In genomic region chr17:81419333-81419885, GRCh38 we compare ENCODE assay signal across 9 cellular contexts. TPM values are rescaled to one million over a fixed set of nuclear protein-coding genes. Genes with fewer than 3 reads are reported as not detected.
A peak's percentile ranks its signal among the peaks of the same experiment; 100 is the strongest.
DNase-seq lines count a peak whose midpoint lies in the region; ATAC-seq and TF ChIP-seq lines count a peak whose summit lies in the region.
"Had no signal": no experiment of that assay in that cellular context is flagged by ENCODE, and none has a peak within 500 bp of the region (broad histone marks: within the 10 kb centered on the region; RNA-seq: fewer than 3 reads in every experiment).

No MANE protein-coding gene starts in this region.

- intact Hi-C loops in heart left ventricle (cut with DNase I) (loop anchor here in 2 of 10 donors (1.0 to 2.0 kb wide), 2 partner anchors 15 to 17 kb away; no protein-coding TSS in a partner anchor), sciatic nerve (cut with DNase I) (no loop called here)

- H3K27ac ChIP-seq in heart left ventricle, result peak overlapping the region; percentile 70 to 97 (median 92)

- peaks cover 31 to 78% (median 69%) of the 10 kb centered on the region in 12 donors for H3K4me1 ChIP-seq in heart left ventricle

- peak in 1 of 2 donors; percentile 50 for TF ChIP-seq POLR2A in heart left ventricle (IDR thresholded peaks at IDR 0.05)

- DNase-seq in A172 (ENCODE audit: low spot score) (peak; percentile 95), HuH-7.5 (ENCODE audit: low spot score) (peak; percentile 86), heart left ventricle (peak; percentile 94 to 97 (median 95)), sciatic nerve (ENCODE audit: low spot score) (peak; percentile 92)
- DNase-seq: DND-41 had no signal

- H3K4me3 ChIP-seq in WI38 (ENCODE audit: low read depth, low read length) (peak overlapping the region; percentile 46), heart left ventricle (peak overlapping the region in 10 of 12 donors; percentile 13 to 45 (median 38))

- H3K27me3 Mint-ChIP-seq in activated T-helper 17 cell treated with anti-CD3 and anti-CD28 coated beads, Interleukin-2, amount 50 U/mL, for 72 hours, result no peaks in the 10 kb centered on the region

- no peaks in the 10 kb centered on the region for H3K9me3 Mint-ChIP-seq in activated T-helper 17 cell treated with anti-CD3 and anti-CD28 coated beads, Interleukin-2, amount 50 U/mL, for 72 hours

- ATAC-seq in heart left ventricle (peak; percentile 71 to 87 (median 79)), sciatic nerve (peak; percentile 78), HG03521 (IDR thresholded peaks at IDR 0.05; ENCODE audit: unreplicated experiment) (no peak), HG03280 (IDR thresholded peaks at IDR 0.05; ENCODE audit: unreplicated experiment) (no peak)
- no peak for ATAC-seq in activated T-helper 17 cell treated with anti-CD3 and anti-CD28 coated beads, Interleukin-2, amount 50 U/mL, for 72 hours (replicated peaks)

- no peaks in the 10 kb centered on the region for H3K36me3 ChIP-seq in heart left ventricle

- no peaks in the 10 kb centered on the region for H3K9me3 ChIP-seq in heart left ventricle

- H3K4me1 Mint-ChIP-seq in activated T-helper 17 cell treated with anti-CD3 and anti-CD28 coated beads, Interleukin-2, amount 50 U/mL, for 72 hours, result no peaks in the 10 kb centered on the region

- 5 to 20% (median 7%) methylated on average over 29 to 32 of the region's 32 CpGs for WGBS in heart left ventricle, 4 donors

- H3K36me3 Mint-ChIP-seq in activated T-helper 17 cell treated with anti-CD3 and anti-CD28 coated beads, Interleukin-2, amount 50 U/mL, for 72 hours (ENCODE audit: low read depth), result no peaks in the 10 kb centered on the region

- no peaks in the 10 kb centered on the region for H3K27me3 ChIP-seq in heart left ventricle

- H3K27ac Mint-ChIP-seq in activated T-helper 17 cell treated with anti-CD3 and anti-CD28 coated beads, Interleukin-2, amount 50 U/mL, for 72 hours, result no peak overlapping the region

- TF ChIP-seq CTCF in WI38 (IDR thresholded peaks at IDR 0.05; ENCODE audit: low read depth, low read length) (no peak), heart left ventricle (IDR thresholded peaks at IDR 0.05) (no peak)

- H3K4me3 Mint-ChIP-seq in activated T-helper 17 cell treated with anti-CD3 and anti-CD28 coated beads, Interleukin-2, amount 50 U/mL, for 72 hours, result no peak overlapping the region

RNA-seq across cellular contexts. Expression of gene BAHCC1, which starts 24.2 kb away (rescaled TPM):
- total RNA-seq in A172 (2014; rRNA removed; shearing (Covaris generic)), result 0.95 and 2.0 TPM in 2 replicates
- total RNA-seq in heart left ventricle, result 10 to 100 TPM in 3 of 9 donors, 1 to 10 TPM in 6; 6.0 to 19.6 (median 9.3) TPM
- 1 to 10 TPM; 7.6 to 8.5 TPM for polyA plus RNA-seq in heart left ventricle
- total RNA-seq in sciatic nerve, result 47.8 TPM
- under 1 TPM in 1 of 2 donors, not detected in 1; 0.26 TPM for total RNA-seq in activated T-helper 17 cell treated with anti-CD3 and anti-CD28 coated beads, Interleukin-2, amount 50 U/mL, for 72 hours

Comparison
In these comparisons a context has a peak if more than half of its experiments do, and no peak if none do; other contexts are left out.
1. ATAC-seq: peak in heart left ventricle (4 of 4) and sciatic nerve (single experiment); none in HG03521 (single experiment), activated T-helper 17 cell treated with anti-CD3 and anti-CD28 coated beads, Interleukin-2, amount 50 U/mL, for 72 hours (single experiment) and HG03280 (single experiment).
2. Peak in every context shown above with its lines, with median percentiles within 50 percentile points of each other: DNase-seq.